Comparison of ENCODE assay signal across 1 cellular context in genomic region chr15:44711356-44712107, GRCh38.
TF ChIP-seq lines count a peak whose summit lies in the region.

TSS of gene B2M (plus strand) at chr15:44711517. CDS start at chr15:44711547, 30 bp downstream.

TF ChIP-seq in GM23338, 12 proteins besides CTCF, POLR2A, EP300 and RAD21 (continued from another document):
- TF ChIP-seq, protein P1, sequence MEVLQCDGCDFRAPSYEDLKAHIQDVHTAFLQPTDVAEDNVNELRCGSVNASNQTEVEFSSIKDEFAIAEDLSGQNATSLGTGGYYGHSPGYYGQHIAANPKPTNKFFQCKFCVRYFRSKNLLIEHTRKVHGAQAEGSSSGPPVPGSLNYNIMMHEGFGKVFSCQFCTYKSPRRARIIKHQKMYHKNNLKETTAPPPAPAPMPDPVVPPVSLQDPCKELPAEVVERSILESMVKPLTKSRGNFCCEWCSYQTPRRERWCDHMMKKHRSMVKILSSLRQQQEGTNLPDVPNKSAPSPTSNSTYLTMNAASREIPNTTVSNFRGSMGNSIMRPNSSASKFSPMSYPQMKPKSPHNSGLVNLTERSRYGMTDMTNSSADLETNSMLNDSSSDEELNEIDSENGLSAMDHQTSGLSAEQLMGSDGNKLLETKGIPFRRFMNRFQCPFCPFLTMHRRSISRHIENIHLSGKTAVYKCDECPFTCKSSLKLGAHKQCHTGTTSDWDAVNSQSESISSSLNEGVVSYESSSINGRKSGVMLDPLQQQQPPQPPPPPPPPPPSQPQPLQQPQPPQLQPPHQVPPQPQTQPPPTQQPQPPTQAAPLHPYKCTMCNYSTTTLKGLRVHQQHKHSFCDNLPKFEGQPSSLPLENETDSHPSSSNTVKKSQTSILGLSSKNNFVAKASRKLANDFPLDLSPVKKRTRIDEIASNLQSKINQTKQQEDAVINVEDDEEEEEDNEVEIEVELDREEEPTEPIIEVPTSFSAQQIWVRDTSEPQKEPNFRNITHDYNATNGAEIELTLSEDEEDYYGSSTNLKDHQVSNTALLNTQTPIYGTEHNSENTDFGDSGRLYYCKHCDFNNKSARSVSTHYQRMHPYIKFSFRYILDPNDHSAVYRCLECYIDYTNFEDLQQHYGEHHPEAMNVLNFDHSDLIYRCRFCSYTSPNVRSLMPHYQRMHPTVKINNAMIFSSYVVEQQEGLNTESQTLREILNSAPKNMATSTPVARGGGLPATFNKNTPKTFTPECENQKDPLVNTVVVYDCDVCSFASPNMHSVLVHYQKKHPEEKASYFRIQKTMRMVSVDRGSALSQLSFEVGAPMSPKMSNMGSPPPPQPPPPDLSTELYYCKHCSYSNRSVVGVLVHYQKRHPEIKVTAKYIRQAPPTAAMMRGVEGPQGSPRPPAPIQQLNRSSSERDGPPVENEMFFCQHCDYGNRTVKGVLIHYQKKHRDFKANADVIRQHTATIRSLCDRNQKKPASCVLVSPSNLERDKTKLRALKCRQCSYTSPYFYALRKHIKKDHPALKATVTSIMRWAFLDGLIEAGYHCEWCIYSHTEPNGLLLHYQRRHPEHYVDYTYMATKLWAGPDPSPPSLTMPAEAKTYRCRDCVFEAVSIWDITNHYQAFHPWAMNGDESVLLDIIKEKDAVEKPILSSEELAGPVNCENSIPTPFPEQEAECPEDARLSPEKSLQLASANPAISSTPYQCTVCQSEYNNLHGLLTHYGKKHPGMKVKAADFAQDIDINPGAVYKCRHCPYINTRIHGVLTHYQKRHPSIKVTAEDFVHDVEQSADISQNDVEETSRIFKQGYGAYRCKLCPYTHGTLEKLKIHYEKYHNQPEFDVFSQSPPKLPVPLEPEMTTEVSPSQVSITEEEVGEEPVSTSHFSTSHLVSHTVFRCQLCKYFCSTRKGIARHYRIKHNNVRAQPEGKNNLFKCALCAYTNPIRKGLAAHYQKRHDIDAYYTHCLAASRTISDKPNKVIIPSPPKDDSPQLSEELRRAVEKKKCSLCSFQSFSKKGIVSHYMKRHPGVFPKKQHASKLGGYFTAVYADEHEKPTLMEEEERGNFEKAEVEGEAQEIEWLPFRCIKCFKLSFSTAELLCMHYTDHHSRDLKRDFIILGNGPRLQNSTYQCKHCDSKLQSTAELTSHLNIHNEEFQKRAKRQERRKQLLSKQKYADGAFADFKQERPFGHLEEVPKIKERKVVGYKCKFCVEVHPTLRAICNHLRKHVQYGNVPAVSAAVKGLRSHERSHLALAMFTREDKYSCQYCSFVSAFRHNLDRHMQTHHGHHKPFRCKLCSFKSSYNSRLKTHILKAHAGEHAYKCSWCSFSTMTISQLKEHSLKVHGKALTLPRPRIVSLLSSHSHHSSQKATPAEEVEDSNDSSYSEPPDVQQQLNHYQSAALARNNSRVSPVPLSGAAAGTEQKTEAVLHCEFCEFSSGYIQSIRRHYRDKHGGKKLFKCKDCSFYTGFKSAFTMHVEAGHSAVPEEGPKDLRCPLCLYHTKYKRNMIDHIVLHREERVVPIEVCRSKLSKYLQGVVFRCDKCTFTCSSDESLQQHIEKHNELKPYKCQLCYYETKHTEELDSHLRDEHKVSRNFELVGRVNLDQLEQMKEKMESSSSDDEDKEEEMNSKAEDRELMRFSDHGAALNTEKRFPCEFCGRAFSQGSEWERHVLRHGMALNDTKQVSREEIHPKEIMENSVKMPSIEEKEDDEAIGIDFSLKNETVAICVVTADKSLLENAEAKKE (CRISPR knock-in tag; IDR thresholded peaks at IDR 0.05), result no peak
